7 cellular contexts compared by ENCODE assay signal in genomic region chr4:1580687-1581012, GRCh38.
DNase-seq lines count a peak whose midpoint lies in the region; ATAC-seq and TF ChIP-seq lines count a peak whose summit lies in the region.
"Not testable (repeated sequence)": the region's sequence is repeated elsewhere in the genome, so short reads cannot be mapped to it uniquely, and the experiment has no call there.

No MANE protein-coding gene starts in this region.

- WGBS in hepatocyte (ENCODE audit: low lambda C conversion rate, missing lambda C conversion rate): no CpG with 5 or more reads among the region's 16 CpGs

- H2AFZ ChIP-seq in hepatocyte: not testable (repeated sequence)

- not testable (repeated sequence) for H3K4me3 ChIP-seq in GM12864 (ENCODE audit: low read depth, low read length); RWPE2 (ENCODE audit: severe bottlenecking); choroid plexus epithelial cell (ENCODE audit: low read depth, low read length); fibroblast of pulmonary artery (replicated peaks; ENCODE audit: low read depth, low read length); hepatocyte
- peak overlapping the region; percentile 94 for H3K4me3 ChIP-seq in thoracic aorta

- H3K27me3 ChIP-seq in RWPE2 (ENCODE audit: insufficient read depth, poor library complexity, severe bottlenecking); thoracic aorta (replicated peaks; ENCODE audit: insufficient read depth): not testable (repeated sequence)
- peaks cover 13% of the 10 kb centered on the region for H3K27me3 ChIP-seq in hepatocyte

- TF ChIP-seq CTCF in GM12864 (IDR thresholded peaks at IDR 0.05; ENCODE audit: low read depth, low read length, missing control alignments); RWPE2 (IDR thresholded peaks at IDR 0.05; ENCODE audit: poor library complexity, severe bottlenecking); choroid plexus epithelial cell (conservative IDR thresholded peaks at IDR 0.05; ENCODE audit: low read depth, low read length); fibroblast of pulmonary artery (IDR thresholded peaks at IDR 0.05; ENCODE audit: low read length, missing control alignments); hepatocyte (IDR thresholded peaks at IDR 0.05; ENCODE audit: poor library complexity); thoracic aorta (IDR thresholded peaks at IDR 0.05): not testable (repeated sequence)

- peak overlapping the region; percentile 99 for H3K4me2 ChIP-seq in hepatocyte

- not testable (repeated sequence) for H3K4me1 ChIP-seq in RWPE2 (ENCODE audit: insufficient read depth, poor library complexity, severe bottlenecking); thoracic aorta (ENCODE audit: control insufficient read depth in 1 of 2, low read depth in 2 of 2)
- peaks cover 11% of the 10 kb centered on the region for H3K4me1 ChIP-seq in hepatocyte (ENCODE audit: insufficient read depth)

- not testable (repeated sequence) for ATAC-seq in RWPE2 (ENCODE audit: low read depth); thoracic aorta (ENCODE audit: insufficient number of reproducible peaks, low FRiP score, low read depth)

- not testable (repeated sequence) for H3K36me3 ChIP-seq in RWPE2 (ENCODE audit: low read depth); hepatocyte (replicated peaks; ENCODE audit: insufficient read depth, low read depth); thoracic aorta

- H3K27ac ChIP-seq in RWPE2 (ENCODE audit: poor library complexity, severe bottlenecking): peak overlapping the region; percentile 47
- H3K27ac ChIP-seq in hepatocyte, thoracic aorta: not testable (repeated sequence)

- not testable (repeated sequence) for H4K20me1 ChIP-seq in hepatocyte (ENCODE audit: insufficient read depth, poor library complexity, severe bottlenecking)

- not testable (repeated sequence) for H3K79me2 ChIP-seq in hepatocyte

- DNase-seq in GM12864 (ENCODE audit: low read depth): peak; percentile 24
- DNase-seq in RWPE2 (ENCODE audit: low spot score); hepatocyte (ENCODE audit: low spot score); thoracic aorta (ENCODE audit: low spot score): not testable (repeated sequence)
- DNase-seq in choroid plexus epithelial cell (ENCODE audit: low read depth): peak; percentile 97
- DNase-seq in fibroblast of pulmonary artery (ENCODE audit: low read depth): peak; percentile 95
- DNase-seq in pulmonary artery endothelial cell (ENCODE audit: low read depth, low spot score): peak; percentile 75

- H3K9me3 ChIP-seq in RWPE2 (ENCODE audit: severe bottlenecking); hepatocyte (ENCODE audit: low read depth); thoracic aorta: not testable (repeated sequence)

- H3K9me2 ChIP-seq in hepatocyte (replicated peaks; ENCODE audit: insufficient read depth): not testable (repeated sequence)
